In genomic region chr6:53648571-53648970, GRCh38 we compare ENCODE assay signal across 19 cellular contexts. TPM values are rescaled to one million over a fixed set of nuclear protein-coding genes. Genes with fewer than 3 reads are reported as not detected.
DNase-seq lines count a peak whose midpoint lies in the region; TF ChIP-seq lines count a peak whose summit lies in the region.
"Had no signal": no experiment of that assay in that cellular context is flagged by ENCODE, and none has a peak within 500 bp of the region (broad histone marks: within the 10 kb centered on the region; RNA-seq: fewer than 3 reads in every experiment).

No MANE protein-coding gene starts in this region.

- 33% methylated on average over 2 of the region's 2 CpGs for WGBS in esophagus muscularis mucosa

- H3F3A ChIP-seq in OCI-LY1 (ENCODE audit: insufficient read depth, low read length): no peaks in the 10 kb centered on the region

- peaks cover 2% of the 10 kb centered on the region for H3K36me3 Mint-ChIP-seq in activated naive CD4-positive, alpha-beta T cell treated with anti-CD3 and anti-CD28 coated beads, Interleukin-2, amount 10 ng/mL, durations not matched to agents 7 days and 5 days
- no peaks in the 10 kb centered on the region for H3K36me3 Mint-ChIP-seq in activated naive CD4-positive, alpha-beta T cell treated with anti-CD3 and anti-CD28 coated beads for 36 hours (ENCODE audit: low read depth)

- H3K4me1 ChIP-seq in OCI-LY1 (ENCODE audit: insufficient read depth, low read length, severe bottlenecking): peaks cover 53% of the 10 kb centered on the region
- peaks cover 25 to 36% (median 29%) of the 10 kb centered on the region in 4 donors for H3K4me1 ChIP-seq in esophagus muscularis mucosa
- H3K4me1 ChIP-seq in subcutaneous abdominal adipose tissue (ENCODE audit: control insufficient read depth in 5 of 5, insufficient read depth in 5 of 5, low read length in 5 of 5): peaks cover 0 to 49% (median 32%) of the 10 kb centered on the region in 5 donors

- DNase-seq in activated naive CD4-positive, alpha-beta T cell treated with anti-CD3 and anti-CD28 coated beads, Interleukin-2, amount 10 ng/mL, durations not matched to agents 7 days and 5 days: no peak
- DNase-seq in activated naive CD4-positive, alpha-beta T cell treated with anti-CD3 and anti-CD28 coated beads for 36 hours: no peak
- DNase-seq in esophagus muscularis mucosa (ENCODE audit: extremely low spot score): no peak
- DNase-seq in effector CD4-positive, alpha-beta T cell: no peak
- DNase-seq in medulla oblongata (ENCODE audit: extremely low spot score): no peak
- DNase-seq: activated CD4-positive, alpha-beta T cell treated with anti-CD3 and anti-CD28 coated beads for 48 hours; activated effector memory CD4-positive, alpha-beta T cell treated with anti-CD3 and anti-CD28 coated beads, Interleukin-2, amount 50 U/mL, for 16 hours; C1 segment of cervical spinal cord; cortex of kidney; glutamatergic neuron; KBM-7; MM.1S; NCI-H1436 treated with DMSO at 0.1 percent for 48 hours; NCI-H510A; Peyer's patch had no signal

- no peak for TF ChIP-seq EP300 in esophagus muscularis mucosa (IDR thresholded peaks at IDR 0.05)

- H3K9me3 ChIP-seq in OCI-LY1 (ENCODE audit: low read length) (no peaks in the 10 kb centered on the region), esophagus muscularis mucosa (no peaks in the 10 kb centered on the region), subcutaneous abdominal adipose tissue (ENCODE audit: control insufficient read depth in 5 of 5, low read length in 5 of 5) (no peaks in the 10 kb centered on the region)
- H3K9me3 ChIP-seq: Peyer's patch had no signal

- intact Hi-C loops in activated naive CD4-positive, alpha-beta T cell treated with anti-CD3 and anti-CD28 coated beads for 36 hours (cut with micrococcal nuclease): no loop called here
- intact Hi-C loops in esophagus muscularis mucosa (cut with DNase I): no loop called here

- TF ChIP-seq POLR2A in esophagus muscularis mucosa (IDR thresholded peaks at IDR 0.05; ENCODE audit: low read depth): no peak

- CTCF ChIA-PET in activated naive CD4-positive, alpha-beta T cell treated with anti-CD3 and anti-CD28 coated beads, Interleukin-2, amount 10 ng/mL, durations not matched to agents 7 days and 5 days (lab: Charles Lee): interaction anchor here (1.0 to 7.2 kb wide), 4 partner anchors 101 to 154 kb away, joined by 3 to 95 read pairs (median 4); partner anchors contain the start of gene GCLC
- CTCF ChIA-PET in activated naive CD4-positive, alpha-beta T cell treated with anti-CD3 and anti-CD28 coated beads for 36 hours (lab: Charles Lee): interaction anchor here (4.7 kb wide), 1 partner anchor 154 kb away, joined by 90 read pairs; no protein-coding TSS in a partner anchor

- H4K20me1 ChIP-seq in OCI-LY1 (ENCODE audit: insufficient read depth, low read length): no peaks in the 10 kb centered on the region

- H3K79me2 ChIP-seq in OCI-LY1 (ENCODE audit: insufficient read depth, low read length): no peaks in the 10 kb centered on the region

- H3K27ac Mint-ChIP-seq in activated naive CD4-positive, alpha-beta T cell treated with anti-CD3 and anti-CD28 coated beads, Interleukin-2, amount 10 ng/mL, durations not matched to agents 7 days and 5 days: peak overlapping the region; percentile 15
- H3K27ac Mint-ChIP-seq in activated naive CD4-positive, alpha-beta T cell treated with anti-CD3 and anti-CD28 coated beads for 36 hours: no peak overlapping the region
- H3K27ac Mint-ChIP-seq: progenitor cell of endocrine pancreas had no signal

- H3K27ac ChIP-seq in OCI-LY1 (ENCODE audit: low read depth, low read length, poor library complexity, severe bottlenecking) (peak overlapping the region; percentile 81), esophagus muscularis mucosa (replicated peaks in 1 of 4) (peak overlapping the region in 3 of 4 donors; percentile 44 to 64 (median 52)), subcutaneous abdominal adipose tissue (ENCODE audit: low read depth, low read length) (peak overlapping the region; percentile 32)

- no peaks in the 10 kb centered on the region for H3K27me3 ChIP-seq in OCI-LY1 (ENCODE audit: insufficient read depth, low read length)
- no peaks in the 10 kb centered on the region for H3K27me3 ChIP-seq in esophagus muscularis mucosa
- H3K27me3 ChIP-seq in subcutaneous abdominal adipose tissue (ENCODE audit: control insufficient read depth in 5 of 5, insufficient read depth in 4 of 5, low read length in 5 of 5): no peaks in the 10 kb centered on the region
- H3K27me3 ChIP-seq: Peyer's patch had no signal

- H3K9ac ChIP-seq in OCI-LY1 (ENCODE audit: low read length) (no peak overlapping the region), subcutaneous abdominal adipose tissue (ENCODE audit: low read length in 5 of 5) (peak overlapping the region in 1 of 5 donors; percentile 15)

- H3K9me2 ChIP-seq in OCI-LY1 (ENCODE audit: low read depth, low read length): no peaks in the 10 kb centered on the region

- TF ChIP-seq CTCF in OCI-LY1 (IDR thresholded peaks at IDR 0.05; ENCODE audit: low read length): no peak
- no peak for TF ChIP-seq CTCF in esophagus muscularis mucosa (IDR thresholded peaks at IDR 0.05)

- H3K36me3 ChIP-seq in OCI-LY1 (ENCODE audit: insufficient read depth, low read length) (no peaks in the 10 kb centered on the region), esophagus muscularis mucosa (peaks cover 0 to 6% (median 0%) of the 10 kb centered on the region in 4 donors), subcutaneous abdominal adipose tissue (ENCODE audit: control insufficient read depth in 5 of 5, insufficient read depth in 5 of 5, low read length in 5 of 5) (no peaks in the 10 kb centered on the region)
- H3K36me3 ChIP-seq: Peyer's patch had no signal

- no peaks in the 10 kb centered on the region for H3K9me3 Mint-ChIP-seq in activated naive CD4-positive, alpha-beta T cell treated with anti-CD3 and anti-CD28 coated beads, Interleukin-2, amount 10 ng/mL, durations not matched to agents 7 days and 5 days
- H3K9me3 Mint-ChIP-seq in activated naive CD4-positive, alpha-beta T cell treated with anti-CD3 and anti-CD28 coated beads for 36 hours: no peaks in the 10 kb centered on the region

- no peak overlapping the region for H3K4me3 Mint-ChIP-seq in activated naive CD4-positive, alpha-beta T cell treated with anti-CD3 and anti-CD28 coated beads, Interleukin-2, amount 10 ng/mL, durations not matched to agents 7 days and 5 days
- no peak overlapping the region for H3K4me3 Mint-ChIP-seq in activated naive CD4-positive, alpha-beta T cell treated with anti-CD3 and anti-CD28 coated beads for 36 hours

- no peak overlapping the region for H3K4me3 ChIP-seq in OCI-LY1 (ENCODE audit: low read depth, low read length, poor library complexity, severe bottlenecking)
- no peak overlapping the region for H3K4me3 ChIP-seq in esophagus muscularis mucosa
- no peak overlapping the region for H3K4me3 ChIP-seq in subcutaneous abdominal adipose tissue (ENCODE audit: low read depth in 1 of 5, low read length in 5 of 5)
- H3K4me3 ChIP-seq: lung, Peyer's patch had no signal

- H2AFZ ChIP-seq in OCI-LY1 (ENCODE audit: low read length): peak overlapping the region; percentile 23; the same call in 1 of the 2 replicates

- H3K27me3 Mint-ChIP-seq in activated naive CD4-positive, alpha-beta T cell treated with anti-CD3 and anti-CD28 coated beads, Interleukin-2, amount 10 ng/mL, durations not matched to agents 7 days and 5 days: peaks cover 11% of the 10 kb centered on the region
- H3K27me3 Mint-ChIP-seq in activated naive CD4-positive, alpha-beta T cell treated with anti-CD3 and anti-CD28 coated beads for 36 hours (ENCODE audit: low read depth): no peaks in the 10 kb centered on the region

- peaks cover 44% of the 10 kb centered on the region for H3K4me1 Mint-ChIP-seq in activated naive CD4-positive, alpha-beta T cell treated with anti-CD3 and anti-CD28 coated beads, Interleukin-2, amount 10 ng/mL, durations not matched to agents 7 days and 5 days
- H3K4me1 Mint-ChIP-seq in activated naive CD4-positive, alpha-beta T cell treated with anti-CD3 and anti-CD28 coated beads for 36 hours (ENCODE audit: low read depth): peaks cover 28% of the 10 kb centered on the region

- peak overlapping the region; percentile 38; the same call in 1 of the 2 replicates for H3K4me2 ChIP-seq in OCI-LY1 (ENCODE audit: low read length)

RNA-seq across cellular contexts. Expression of gene KLHL31, which starts 17.0 kb away (rescaled TPM):
- under 1 TPM; 0.10 to 0.15 TPM for total RNA-seq in activated naive CD4-positive, alpha-beta T cell treated with anti-CD3 and anti-CD28 coated beads for 36 hours
- under 1 TPM in 1 of 4 donors, not detected in 3; under 0.01 TPM for total RNA-seq in esophagus muscularis mucosa
